ENCODE assay signal across 1 cellular context in genomic region chr19:1250374-1251232, GRCh38.
TF ChIP-seq lines count a peak whose summit lies in the region.

No MANE protein-coding gene starts in this region.

TF ChIP-seq in GM12878, 131 proteins besides CTCF, POLR2A, EP300 and RAD21:
- TF ChIP-seq FOXM1 (IDR thresholded peaks at IDR 0.05; ENCODE audit: low read depth, low read length) (no peak), LARP7 (IDR thresholded peaks at IDR 0.05) (peak; percentile 70; the same call in 1 of the 2 replicates), ZNF687 (IDR thresholded peaks at IDR 0.05) (0 out of 2 replicates have a peak, but pooled peaks have one; percentile 39), SIN3A (IDR thresholded peaks at IDR 0.05; ENCODE audit: low read depth, low read length) (peak; percentile 42; the same call in 1 of the 2 replicates), CHD1 (IDR thresholded peaks at IDR 0.05; ENCODE audit: low read depth, low read length) (no peak), ZNF217 (IDR thresholded peaks at IDR 0.05) (peak; percentile 43; the same call in 1 of the 2 replicates), NR2F1 (conservative IDR thresholded peaks at IDR 0.05) (peak; percentile 70), RUNX3 (IDR thresholded peaks at IDR 0.05; ENCODE audit: low read length) (no peak), MYC (IDR thresholded peaks at IDR 0.05; ENCODE audit: insufficient read depth, insufficient read length, insufficient replicate concordance, low read length, severe bottlenecking) (no peak), IKZF1 (conservative IDR thresholded peaks at IDR 0.05) (peak; percentile 32; the same call in 1 of the 2 replicates), USF1 (IDR thresholded peaks at IDR 0.05; ENCODE audit: borderline replicate concordance, extremely low read length, insufficient read depth, low read depth, low read length) (no peak), HCFC1 (IDR thresholded peaks at IDR 0.05; ENCODE audit: low read length) (no peak), SMARCA5 (IDR thresholded peaks at IDR 0.05) (peak; percentile 73; the same call in 1 of the 2 replicates), NR2C1 (IDR thresholded peaks at IDR 0.05) (0 out of 2 replicates have a peak, but pooled peaks have one; percentile 29), HDGF (IDR thresholded peaks at IDR 0.05) (no peak), MEF2B (IDR thresholded peaks at IDR 0.05; ENCODE audit: partially characterized antibody, poor library complexity, severe bottlenecking) (peak; percentile 46), GATAD2B (conservative IDR thresholded peaks at IDR 0.05; ENCODE audit: low read depth) (peak; percentile 77), EGR1 (IDR thresholded peaks at IDR 0.05; ENCODE audit: borderline replicate concordance in 1 of 2, low read depth in 2 of 2, low read length in 2 of 2) (peak in 1 of 2 experiments; percentile 42; a peak in 1 of 3 replicates), CHD2 (IDR thresholded peaks at IDR 0.05; ENCODE audit: borderline replicate concordance, low read depth, low read length) (peak; percentile 12; the same call in 1 of the 2 replicates), NFIC (IDR thresholded peaks at IDR 0.05; ENCODE audit: low read depth, low read length) (no peak), BHLHE40 (IDR thresholded peaks at IDR 0.05; ENCODE audit: borderline replicate concordance in 1 of 2, low read depth in 2 of 2, low read length in 1 of 2) (peak in 1 of 2 experiments; percentile 56; a peak in 2 of 4 replicates), DPF2 (IDR thresholded peaks at IDR 0.05) (peak; percentile 70)
- TF ChIP-seq, protein P1, sequence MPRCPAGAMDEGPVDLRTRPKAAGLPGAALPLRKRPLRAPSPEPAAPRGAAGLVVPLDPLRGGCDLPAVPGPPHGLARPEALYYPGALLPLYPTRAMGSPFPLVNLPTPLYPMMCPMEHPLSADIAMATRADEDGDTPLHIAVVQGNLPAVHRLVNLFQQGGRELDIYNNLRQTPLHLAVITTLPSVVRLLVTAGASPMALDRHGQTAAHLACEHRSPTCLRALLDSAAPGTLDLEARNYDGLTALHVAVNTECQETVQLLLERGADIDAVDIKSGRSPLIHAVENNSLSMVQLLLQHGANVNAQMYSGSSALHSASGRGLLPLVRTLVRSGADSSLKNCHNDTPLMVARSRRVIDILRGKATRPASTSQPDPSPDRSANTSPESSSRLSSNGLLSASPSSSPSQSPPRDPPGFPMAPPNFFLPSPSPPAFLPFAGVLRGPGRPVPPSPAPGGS (IDR thresholded peaks at IDR 0.05; ENCODE audit: borderline replicate concordance, insufficient read depth, low read depth, low read length, poor library complexity, severe bottlenecking), result no peak
- TF ChIP-seq, protein P2, sequence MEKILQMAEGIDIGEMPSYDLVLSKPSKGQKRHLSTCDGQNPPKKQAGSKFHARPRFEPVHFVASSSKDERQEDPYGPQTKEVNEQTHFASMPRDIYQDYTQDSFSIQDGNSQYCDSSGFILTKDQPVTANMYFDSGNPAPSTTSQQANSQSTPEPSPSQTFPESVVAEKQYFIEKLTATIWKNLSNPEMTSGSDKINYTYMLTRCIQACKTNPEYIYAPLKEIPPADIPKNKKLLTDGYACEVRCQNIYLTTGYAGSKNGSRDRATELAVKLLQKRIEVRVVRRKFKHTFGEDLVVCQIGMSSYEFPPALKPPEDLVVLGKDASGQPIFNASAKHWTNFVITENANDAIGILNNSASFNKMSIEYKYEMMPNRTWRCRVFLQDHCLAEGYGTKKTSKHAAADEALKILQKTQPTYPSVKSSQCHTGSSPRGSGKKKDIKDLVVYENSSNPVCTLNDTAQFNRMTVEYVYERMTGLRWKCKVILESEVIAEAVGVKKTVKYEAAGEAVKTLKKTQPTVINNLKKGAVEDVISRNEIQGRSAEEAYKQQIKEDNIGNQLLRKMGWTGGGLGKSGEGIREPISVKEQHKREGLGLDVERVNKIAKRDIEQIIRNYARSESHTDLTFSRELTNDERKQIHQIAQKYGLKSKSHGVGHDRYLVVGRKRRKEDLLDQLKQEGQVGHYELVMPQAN (conservative IDR thresholded peaks at IDR 0.05), result peak; percentile 84
- TF ChIP-seq, protein P3, sequence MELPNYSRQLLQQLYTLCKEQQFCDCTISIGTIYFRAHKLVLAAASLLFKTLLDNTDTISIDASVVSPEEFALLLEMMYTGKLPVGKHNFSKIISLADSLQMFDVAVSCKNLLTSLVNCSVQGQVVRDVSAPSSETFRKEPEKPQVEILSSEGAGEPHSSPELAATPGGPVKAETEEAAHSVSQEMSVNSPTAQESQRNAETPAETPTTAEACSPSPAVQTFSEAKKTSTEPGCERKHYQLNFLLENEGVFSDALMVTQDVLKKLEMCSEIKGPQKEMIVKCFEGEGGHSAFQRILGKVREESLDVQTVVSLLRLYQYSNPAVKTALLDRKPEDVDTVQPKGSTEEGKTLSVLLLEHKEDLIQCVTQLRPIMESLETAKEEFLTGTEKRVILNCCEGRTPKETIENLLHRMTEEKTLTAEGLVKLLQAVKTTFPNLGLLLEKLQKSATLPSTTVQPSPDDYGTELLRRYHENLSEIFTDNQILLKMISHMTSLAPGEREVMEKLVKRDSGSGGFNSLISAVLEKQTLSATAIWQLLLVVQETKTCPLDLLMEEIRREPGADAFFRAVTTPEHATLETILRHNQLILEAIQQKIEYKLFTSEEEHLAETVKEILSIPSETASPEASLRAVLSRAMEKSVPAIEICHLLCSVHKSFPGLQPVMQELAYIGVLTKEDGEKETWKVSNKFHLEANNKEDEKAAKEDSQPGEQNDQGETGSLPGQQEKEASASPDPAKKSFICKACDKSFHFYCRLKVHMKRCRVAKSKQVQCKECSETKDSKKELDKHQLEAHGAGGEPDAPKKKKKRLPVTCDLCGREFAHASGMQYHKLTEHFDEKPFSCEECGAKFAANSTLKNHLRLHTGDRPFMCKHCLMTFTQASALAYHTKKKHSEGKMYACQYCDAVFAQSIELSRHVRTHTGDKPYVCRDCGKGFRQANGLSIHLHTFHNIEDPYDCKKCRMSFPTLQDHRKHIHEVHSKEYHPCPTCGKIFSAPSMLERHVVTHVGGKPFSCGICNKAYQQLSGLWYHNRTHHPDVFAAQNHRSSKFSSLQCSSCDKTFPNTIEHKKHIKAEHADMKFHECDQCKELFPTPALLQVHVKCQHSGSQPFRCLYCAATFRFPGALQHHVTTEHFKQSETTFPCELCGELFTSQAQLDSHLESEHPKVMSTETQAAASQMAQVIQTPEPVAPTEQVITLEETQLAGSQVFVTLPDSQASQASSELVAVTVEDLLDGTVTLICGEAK (IDR thresholded peaks at IDR 0.05; ENCODE audit: borderline replicate concordance), result no peak
